ENCODE assay signal across 33 cellular contexts in genomic region chrX:15340867-15341266, GRCh38. TPM values are rescaled to one million over a fixed set of nuclear protein-coding genes. Genes with fewer than 3 reads are reported as not detected.
"Had no signal": no experiment of that assay in that cellular context is flagged by ENCODE, and none has a peak within 500 bp of the region (broad histone marks: within the 10 kb centered on the region; RNA-seq: fewer than 3 reads in every experiment).

No MANE protein-coding gene starts in this region.

- H3K9me3 Mint-ChIP-seq: activated CD4-positive, alpha-beta memory T cell treated with anti-CD3 and anti-CD28 coated beads, Interleukin-2, amount 10 ng/mL, durations not matched to agents 7 days and 5 days; activated CD4-positive, alpha-beta T cell treated with anti-CD3 and anti-CD28 coated beads, Interleukin-2, amount 10 ng/mL, durations not matched to agents 7 days and 5 days; activated naive CD4-positive, alpha-beta T cell treated with anti-CD3 and anti-CD28 coated beads, Interleukin-2, amount 10 ng/mL, durations not matched to agents 7 days and 5 days; activated naive CD4-positive, alpha-beta T cell treated with anti-CD3 and anti-CD28 coated beads, Interleukin-2, amount 50 U/mL, for 72 hours; activated naive CD8-positive, alpha-beta T cell treated with anti-CD3 and anti-CD28 coated beads, Interleukin-2, amount 10 ng/mL, durations not matched to agents 7 days and 5 days; activated T-cell treated with anti-CD3 and anti-CD28 coated beads, Interleukin-2, amount 50 U/mL, for 24 hours; activated T-cell treated with anti-CD3 and anti-CD28 coated beads, Interleukin-2, amount 50 U/mL, for 72 hours; brain; WTC11 had no signal

- H3K4me3 ChIP-seq: ascending aorta, breast epithelium, cardiac muscle cell, colonic mucosa, esophagus muscularis mucosa, gastrocnemius medialis, heart left ventricle had no signal

- H3K27me3 ChIP-seq: ascending aorta, esophagus muscularis mucosa, foreskin keratinocyte, gastrocnemius medialis had no signal

- H3K4me1 ChIP-seq: ascending aorta, breast epithelium, colonic mucosa, esophagus muscularis mucosa, foreskin keratinocyte had no signal

- ATAC-seq: activated naive CD4-positive, alpha-beta T cell treated with anti-CD3 and anti-CD28 coated beads, Interleukin-2, amount 50 U/mL, for 72 hours; activated T-cell treated with anti-CD3 and anti-CD28 coated beads, Interleukin-2, amount 50 U/mL, for 72 hours; foreskin keratinocyte; gastrocnemius medialis; heart left ventricle; WTC11 had no signal

- H3K36me3 Mint-ChIP-seq: activated naive CD4-positive, alpha-beta T cell treated with anti-CD3 and anti-CD28 coated beads, Interleukin-2, amount 10 ng/mL, durations not matched to agents 7 days and 5 days; activated naive CD4-positive, alpha-beta T cell treated with anti-CD3 and anti-CD28 coated beads, Interleukin-2, amount 50 U/mL, for 72 hours; activated naive CD8-positive, alpha-beta T cell treated with anti-CD3 and anti-CD28 coated beads, Interleukin-2, amount 10 ng/mL, durations not matched to agents 7 days and 5 days; brain; WTC11 had no signal

- DNase-seq: activated CD4-positive, alpha-beta memory T cell treated with anti-CD3 and anti-CD28 coated beads, Interleukin-2, amount 10 ng/mL, durations not matched to agents 7 days and 5 days; activated CD4-positive, alpha-beta T cell treated with anti-CD3 and anti-CD28 coated beads for 1 hour; activated CD4-positive, alpha-beta T cell treated with anti-CD3 and anti-CD28 coated beads for 4 hours; activated CD4-positive, alpha-beta T cell treated with anti-CD3 and anti-CD28 coated beads, Interleukin-2, amount 10 ng/mL, durations not matched to agents 7 days and 5 days; activated CD4-positive, alpha-beta T cell treated with anti-CD3 and anti-CD28 coated beads, Interleukin-2, amount 50 U/mL, for 4 hours; activated CD8-positive, alpha-beta memory T cell treated with anti-CD3 and anti-CD28 coated beads, Interleukin-2, amount 50 U/mL, for 48 hours; activated gamma-delta T cell; activated naive CD4-positive, alpha-beta T cell; activated naive CD4-positive, alpha-beta T cell treated with anti-CD3 and anti-CD28 coated beads, Interleukin-2, amount 10 ng/mL, durations not matched to agents 7 days and 5 days; activated naive CD8-positive, alpha-beta T cell treated with anti-CD3 and anti-CD28 coated beads, Interleukin-2, amount 10 ng/mL, durations not matched to agents 7 days and 5 days; activated T-cell treated with anti-CD3 and anti-CD28 coated beads for 4 hours; activated T-cell treated with anti-CD3 and anti-CD28 coated beads, Interleukin-2, amount 50 U/mL, for 24 hours; activated T-cell treated with anti-CD3 and anti-CD28 coated beads, Interleukin-2, amount 50 U/mL, for 72 hours; central memory CD4-positive, alpha-beta T cell; cerebellar nuclear complex; colonic mucosa; effector memory CD4-positive, alpha-beta T cell; erythroblast; foreskin keratinocyte; gastrocnemius medialis; glutamatergic neuron; heart left ventricle; T-helper 2 cell had no signal

- H3K4me3 Mint-ChIP-seq: activated CD4-positive, alpha-beta memory T cell treated with anti-CD3 and anti-CD28 coated beads, Interleukin-2, amount 10 ng/mL, durations not matched to agents 7 days and 5 days; activated CD4-positive, alpha-beta T cell treated with anti-CD3 and anti-CD28 coated beads, Interleukin-2, amount 10 ng/mL, durations not matched to agents 7 days and 5 days; activated naive CD4-positive, alpha-beta T cell treated with anti-CD3 and anti-CD28 coated beads, Interleukin-2, amount 10 ng/mL, durations not matched to agents 7 days and 5 days; activated naive CD8-positive, alpha-beta T cell treated with anti-CD3 and anti-CD28 coated beads, Interleukin-2, amount 10 ng/mL, durations not matched to agents 7 days and 5 days; activated T-cell treated with anti-CD3 and anti-CD28 coated beads, Interleukin-2, amount 50 U/mL, for 24 hours; activated T-cell treated with anti-CD3 and anti-CD28 coated beads, Interleukin-2, amount 50 U/mL, for 72 hours; WTC11 had no signal

- H3K27me3 Mint-ChIP-seq: brain had no signal

- H3K9me3 ChIP-seq: ascending aorta, breast epithelium, colonic mucosa, esophagus muscularis mucosa, gastrocnemius medialis, heart left ventricle had no signal

- H3K27ac ChIP-seq: ascending aorta, breast epithelium, cardiac muscle cell, colonic mucosa, esophagus muscularis mucosa, foreskin keratinocyte, gastrocnemius medialis, heart left ventricle, VCaP had no signal

- H3K36me3 ChIP-seq: ascending aorta, breast epithelium, cardiac muscle cell, colonic mucosa, esophagus muscularis mucosa, gastrocnemius medialis had no signal

- H3K27ac Mint-ChIP-seq: activated CD4-positive, alpha-beta memory T cell treated with anti-CD3 and anti-CD28 coated beads, Interleukin-2, amount 10 ng/mL, durations not matched to agents 7 days and 5 days; activated CD4-positive, alpha-beta T cell treated with anti-CD3 and anti-CD28 coated beads, Interleukin-2, amount 10 ng/mL, durations not matched to agents 7 days and 5 days; activated naive CD4-positive, alpha-beta T cell treated with anti-CD3 and anti-CD28 coated beads, Interleukin-2, amount 10 ng/mL, durations not matched to agents 7 days and 5 days; activated naive CD4-positive, alpha-beta T cell treated with anti-CD3 and anti-CD28 coated beads, Interleukin-2, amount 50 U/mL, for 72 hours; activated naive CD8-positive, alpha-beta T cell treated with anti-CD3 and anti-CD28 coated beads, Interleukin-2, amount 10 ng/mL, durations not matched to agents 7 days and 5 days; activated T-cell treated with anti-CD3 and anti-CD28 coated beads, Interleukin-2, amount 50 U/mL, for 24 hours; activated T-cell treated with anti-CD3 and anti-CD28 coated beads, Interleukin-2, amount 50 U/mL, for 72 hours; WTC11 had no signal

RNA-seq across cellular contexts. Expression of gene ASB11, which starts 25.4 kb away (rescaled TPM):
- total RNA-seq: activated CD4-positive, alpha-beta memory T cell treated with anti-CD3 and anti-CD28 coated beads, Interleukin-2, amount 10 ng/mL, durations not matched to agents 7 days and 5 days; activated CD4-positive, alpha-beta T cell treated with anti-CD3 and anti-CD28 coated beads, Interleukin-2, amount 10 ng/mL, durations not matched to agents 7 days and 5 days; activated naive CD4-positive, alpha-beta T cell treated with anti-CD3 and anti-CD28 coated beads, Interleukin-2, amount 50 U/mL, for 72 hours; activated naive CD8-positive, alpha-beta T cell treated with anti-CD3 and anti-CD28 coated beads, Interleukin-2, amount 10 ng/mL, durations not matched to agents 7 days and 5 days; activated T-cell treated with anti-CD3 and anti-CD28 coated beads, Interleukin-2, amount 50 U/mL, for 72 hours; ascending aorta; breast epithelium; dermis microvascular lymphatic vessel endothelial cell; esophagus muscularis mucosa; foreskin keratinocyte; T-helper 1 cell treated with Interleukin-12 subunit alpha and Interleukin-12 subunit beta and Interleukin-4 antibody, amounts not matched to agents 30 ng/mL and 1 ng/mL, for 36 hours; WTC11 had no signal
- polyA plus RNA-seq: foreskin keratinocyte had no signal

RNA-seq across cellular contexts. Expression of gene VEGFD, which starts 43.3 kb away (rescaled TPM):
- total RNA-seq: activated CD4-positive, alpha-beta T cell treated with anti-CD3 and anti-CD28 coated beads, Interleukin-2, amount 10 ng/mL, durations not matched to agents 7 days and 5 days; activated naive CD4-positive, alpha-beta T cell treated with anti-CD3 and anti-CD28 coated beads, Interleukin-2, amount 50 U/mL, for 72 hours; activated naive CD8-positive, alpha-beta T cell treated with anti-CD3 and anti-CD28 coated beads, Interleukin-2, amount 10 ng/mL, durations not matched to agents 7 days and 5 days; activated T-cell treated with anti-CD3 and anti-CD28 coated beads, Interleukin-2, amount 50 U/mL, for 72 hours; foreskin keratinocyte; T-helper 1 cell treated with Interleukin-12 subunit alpha and Interleukin-12 subunit beta and Interleukin-4 antibody, amounts not matched to agents 30 ng/mL and 1 ng/mL, for 36 hours; WTC11 had no signal
- polyA plus RNA-seq: cardiac muscle cell, foreskin keratinocyte had no signal
